15 cellular contexts compared by ENCODE assay signal in the genomic region with DNA sequence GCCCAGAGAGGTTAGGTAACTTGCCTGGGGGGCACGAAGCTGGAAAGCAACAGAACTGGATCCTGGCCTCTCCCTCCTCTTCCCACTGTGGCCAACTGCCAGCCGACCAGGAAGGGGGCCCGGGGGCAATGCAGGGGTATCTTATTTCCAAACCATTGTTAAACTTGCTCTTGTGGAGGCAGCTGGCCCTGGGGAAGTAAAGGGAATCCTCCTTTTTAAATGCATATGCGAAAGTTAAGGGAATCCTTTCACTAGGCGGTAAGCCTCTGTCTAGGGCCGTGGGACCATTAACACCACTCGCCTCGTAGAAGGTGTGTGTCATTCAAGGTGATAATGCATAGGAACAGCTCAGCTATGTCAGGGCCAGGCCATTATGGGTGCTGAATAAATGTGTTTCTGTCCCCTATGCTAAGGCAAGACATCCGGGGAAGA.
DNase-seq lines count a peak whose midpoint lies in the region; ATAC-seq, FAIRE-seq and TF ChIP-seq lines count a peak whose summit lies in the region.
"Had no signal": no experiment of that assay in that cellular context is flagged by ENCODE, and none has a peak within 500 bp of the region (broad histone marks: within the 10 kb centered on the region; RNA-seq: fewer than 3 reads in every experiment).

No MANE protein-coding gene starts in this region.

- BruUV-seq in K562 (replicated peaks; lab: Mats Ljungman, UMichigan), result no TSS peak

- H3K79me1 ChIP-seq in mesendoderm (ENCODE audit: low read length), result peaks cover 8% of the 10 kb centered on the region

- DNase-seq in GM12864 (ENCODE audit: low read depth), result no peak
- DNase-seq in MM.1S, result peak; percentile 63
- DNase-seq in K562 (ENCODE audit: extremely low read depth in 1 of 4, low spot score in 3 of 4), result no peak
- DNase-seq in mesendoderm, result peak; percentile 94
- no peak for DNase-seq in NOMO-1 treated with dmso at 0.1 percent for 144 hours (lab: John Stamatoyannopoulos, UW; ENCODE audit: unreplicated experiment)
- no peak for DNase-seq in left lobe of liver (ENCODE audit: low spot score)
- no peak for DNase-seq in NCI-H1105 (lab: John Stamatoyannopoulos, UW)
- DNase-seq: activated CD4-positive, alpha-beta T cell treated with anti-CD3 and anti-CD28 coated beads for 48 hours; activated naive CD8-positive, alpha-beta T cell treated with anti-CD3 and anti-CD28 coated beads for 36 hours; activated T-cell treated with anti-CD3 and anti-CD28 coated beads, Interleukin-2, amount 50 U/mL, for 4 hours; foreskin fibroblast; mucosa of descending colon; NCI-H524 had no signal

- H3K9ac ChIP-seq in MM.1S (ENCODE audit: low read length) (peak overlapping the region; percentile 87), K562 (ENCODE audit: insufficient read depth in 1 of 2, low read depth in 2 of 2, low read length in 2 of 2) (peak overlapping the region in 1 of 2 experiments; percentile 32; a peak in 1 of 4 replicates), mesendoderm (ENCODE audit: low read length) (no peak overlapping the region)

- no peak overlapping the region for H3K4ac ChIP-seq in mesendoderm (ENCODE audit: low read depth, low read length)

- intact Hi-C loops in K562 (cut with micrococcal nuclease), result loop anchor here (5.0 kb wide), 1 partner anchor 43 kb away; no protein-coding TSS in a partner anchor

- H2AFZ ChIP-seq in MM.1S (ENCODE audit: low read length) (no peak overlapping the region), K562 (ENCODE audit: low read depth, low read length) (no peak overlapping the region)

- no peak overlapping the region for H2BK5ac ChIP-seq in mesendoderm (ENCODE audit: low read length)

- FAIRE-seq in K562 (lab: Jason Lieb, UNC), result no peak
- FAIRE-seq: GM12891 had no signal

- POLR2A ChIA-PET in K562 (lab: Yijun Ruan, JAX), result no interaction called here

- H2AK5ac ChIP-seq in mesendoderm (ENCODE audit: low read length), result no peak overlapping the region

- H3K18ac ChIP-seq in mesendoderm (ENCODE audit: low read length), result no peak overlapping the region

- no peak overlapping the region for H2BK120ac ChIP-seq in mesendoderm (ENCODE audit: low read depth, low read length)

- H3K36me3 ChIP-seq in MM.1S (replicated peaks; ENCODE audit: insufficient read depth, low read length), result peaks cover 19% of the 10 kb centered on the region
- H3K36me3 ChIP-seq in K562 (ENCODE audit: control insufficient read depth, insufficient read depth, low read length), result peaks cover 40% of the 10 kb centered on the region; the same call in 2 of the 3 replicates
- no peaks in the 10 kb centered on the region for H3K36me3 ChIP-seq in mesendoderm (ENCODE audit: control insufficient read depth, insufficient read depth, low read length)

- TF ChIP-seq CTCF in GM12864 (IDR thresholded peaks at IDR 0.05; ENCODE audit: low read depth, low read length, missing control alignments), result no peak
- TF ChIP-seq CTCF in MM.1S (IDR thresholded peaks at IDR 0.05; ENCODE audit: low read length), result no peak
- TF ChIP-seq CTCF in K562 (IDR thresholded peaks at IDR 0.05 in 2 of 3, conservative IDR thresholded peaks at IDR 0.05 in 1 of 3; ENCODE audit: insufficient read depth in 2 of 3, low read depth in 1 of 3, low read length in 3 of 3), result no peak

- H3F3A ChIP-seq in MM.1S (ENCODE audit: insufficient read depth, low read length), result peaks cover 76% of the 10 kb centered on the region

- H3K4me2 ChIP-seq in MM.1S (ENCODE audit: low read depth, low read length) (peak overlapping the region; percentile 96), K562 (ENCODE audit: insufficient read depth, low read length) (no peak overlapping the region), mesendoderm (ENCODE audit: low read length) (no peak overlapping the region)

- no peaks in the 10 kb centered on the region for H3K9me2 ChIP-seq in MM.1S (replicated peaks; ENCODE audit: insufficient read depth, low read length)

- no peak for TF ChIP-seq POLR2A in K562 (conservative IDR thresholded peaks at IDR 0.05)

- H4K20me1 ChIP-seq in MM.1S (ENCODE audit: insufficient read depth, low read length), result no peaks in the 10 kb centered on the region
- H4K20me1 ChIP-seq in K562 (replicated peaks; ENCODE audit: control insufficient read depth, insufficient read depth, low read length), result no peaks in the 10 kb centered on the region

- in situ Hi-C loops in K562 (cut with MboI), result no loop called here

- H3K56ac ChIP-seq in mesendoderm (ENCODE audit: low read length), result no peak overlapping the region

- no peak for TF ChIP-seq EP300 in K562 (IDR thresholded peaks at IDR 0.05; ENCODE audit: low read length)

- no peaks in the 10 kb centered on the region for H3K9me3 ChIP-seq in MM.1S (replicated peaks; ENCODE audit: insufficient read depth, low read length)
- 0 out of 2 replicates have a peak, but pooled peaks cover 2% of the 10 kb centered on the region for H3K9me3 ChIP-seq in K562 (replicated peaks; ENCODE audit: control insufficient read depth, insufficient read depth, low read depth, low read length)
- H3K9me3 ChIP-seq: mucosa of descending colon had no signal

- no peak overlapping the region for H4K5ac ChIP-seq in mesendoderm (ENCODE audit: low read length)

- no peak for TF ChIP-seq RAD21 in K562 (CRISPR knock-in tag; conservative IDR thresholded peaks at IDR 0.05 in 1 of 2, IDR thresholded peaks at IDR 0.05 in 1 of 2)

- H3K79me2 ChIP-seq in MM.1S (ENCODE audit: low read length), result peaks cover 81% of the 10 kb centered on the region
- peaks cover 53% of the 10 kb centered on the region for H3K79me2 ChIP-seq in K562 (ENCODE audit: control insufficient read depth, insufficient read depth, low read length)
- H3K79me2 ChIP-seq in mesendoderm (ENCODE audit: control insufficient read depth, insufficient read depth, low read length), result no peaks in the 10 kb centered on the region

- peaks cover 5% of the 10 kb centered on the region for H3K9me1 ChIP-seq in K562 (ENCODE audit: control insufficient read depth, insufficient read depth, low read length)

- H3K23ac ChIP-seq in mesendoderm (ENCODE audit: low read length), result no peak overlapping the region

- CTCF ChIA-PET in K562 (lab: Yijun Ruan, JAX; ENCODE audit: low intra/inter-chr PET ratio), result no interaction called here

- ATAC-seq in K562 (no peak), left lobe of liver (no peak), GM19351 (IDR thresholded peaks at IDR 0.05; ENCODE audit: unreplicated experiment) (no peak)
- ATAC-seq: activated T-cell treated with anti-CD3 and anti-CD28 coated beads, Interleukin-2, amount 50 U/mL, for 4 hours; mucosa of descending colon had no signal

- H3K4me3 ChIP-seq in GM12864 (ENCODE audit: low read depth, low read length), result peak overlapping the region; percentile 48
- peak overlapping the region; percentile 77 for H3K4me3 ChIP-seq in MM.1S (ENCODE audit: low read length)
- H3K4me3 ChIP-seq in K562, result no peak overlapping the region
- no peak overlapping the region for H3K4me3 ChIP-seq in mesendoderm (ENCODE audit: low read length)
- H3K4me3 ChIP-seq: mucosa of descending colon had no signal

- peak overlapping the region; percentile 85 for H3K27ac ChIP-seq in MM.1S (ENCODE audit: low read length)
- peak overlapping the region; percentile 27; the same call in 2 of the 3 replicates for H3K27ac ChIP-seq in K562 (ENCODE audit: extremely low read depth, low read depth, low read length)
- no peak overlapping the region for H3K27ac ChIP-seq in mesendoderm (ENCODE audit: low read depth, low read length)

- H2BK15ac ChIP-seq in mesendoderm (replicated peaks; ENCODE audit: low read depth), result no peak overlapping the region

- 86% methylated on average over 8 of the region's 9 CpGs for WGBS in K562 (ENCODE audit: insufficient coverage, low coverage, missing lambda C conversion rate)
- WGBS in mesendoderm (ENCODE audit: extremely low coverage, insufficient coverage, low lambda C conversion rate), result no CpG with 5 or more reads among the region's 9 CpGs

- H3K4me1 ChIP-seq in MM.1S (ENCODE audit: low read length), result peaks cover 50% of the 10 kb centered on the region
- H3K4me1 ChIP-seq in K562 (replicated peaks in 1 of 2; ENCODE audit: control insufficient read depth in 2 of 2, insufficient read depth in 2 of 2, low read length in 2 of 2), result peaks cover 19 to 41% of the 10 kb centered on the region in 2 experiments
- H3K4me1 ChIP-seq in mesendoderm (ENCODE audit: control insufficient read depth, low read depth, low read length), result no peaks in the 10 kb centered on the region

- no peak overlapping the region for H4K8ac ChIP-seq in mesendoderm (ENCODE audit: low read depth, low read length)

- no peaks in the 10 kb centered on the region for H3K27me3 ChIP-seq in MM.1S (replicated peaks; ENCODE audit: insufficient read depth, low read length)
- H3K27me3 ChIP-seq in K562 (ENCODE audit: control insufficient read depth in 2 of 2, insufficient read depth in 2 of 2, low read length in 2 of 2), result no peaks in the 10 kb centered on the region
- H3K27me3 ChIP-seq in mesendoderm (ENCODE audit: insufficient read depth, low read length, poor library complexity), result no peaks in the 10 kb centered on the region

TF ChIP-seq in K562, 482 proteins besides CTCF, POLR2A, EP300 and RAD21 (continues in another document):
- TF ChIP-seq, protein P1, sequence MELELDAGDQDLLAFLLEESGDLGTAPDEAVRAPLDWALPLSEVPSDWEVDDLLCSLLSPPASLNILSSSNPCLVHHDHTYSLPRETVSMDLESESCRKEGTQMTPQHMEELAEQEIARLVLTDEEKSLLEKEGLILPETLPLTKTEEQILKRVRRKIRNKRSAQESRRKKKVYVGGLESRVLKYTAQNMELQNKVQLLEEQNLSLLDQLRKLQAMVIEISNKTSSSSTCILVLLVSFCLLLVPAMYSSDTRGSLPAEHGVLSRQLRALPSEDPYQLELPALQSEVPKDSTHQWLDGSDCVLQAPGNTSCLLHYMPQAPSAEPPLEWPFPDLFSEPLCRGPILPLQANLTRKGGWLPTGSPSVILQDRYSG (tag; conservative IDR thresholded peaks at IDR 0.05; ENCODE audit: low read depth), result no peak
- no peak for TF ChIP-seq SNIP1 (IDR thresholded peaks at IDR 0.05; ENCODE audit: low read depth)
- TF ChIP-seq RBM14 (IDR thresholded peaks at IDR 0.05; ENCODE audit: borderline replicate concordance, insufficient read depth, low read depth, low read length), result no peak
- TF ChIP-seq HLTF (IDR thresholded peaks at IDR 0.05), result no peak
- no peak for TF ChIP-seq IFI16 (CRISPR knock-in tag; IDR thresholded peaks at IDR 0.05)
- no peak for TF ChIP-seq CTBP1 (IDR thresholded peaks at IDR 0.05; ENCODE audit: borderline replicate concordance)
- TF ChIP-seq TEAD4 (IDR thresholded peaks at IDR 0.05; ENCODE audit: low read length), result no peak
- no peak for TF ChIP-seq TEAD4 (CRISPR knock-in tag; IDR thresholded peaks at IDR 0.05; ENCODE audit: borderline replicate concordance)
- TF ChIP-seq FOXJ3 (CRISPR knock-in tag; IDR thresholded peaks at IDR 0.05), result no peak
- TF ChIP-seq ESRRA (IDR thresholded peaks at IDR 0.05; ENCODE audit: borderline replicate concordance, low read depth), result no peak

Comparison
In these comparisons a context has a peak if more than half of its experiments do, and no peak if none do; other contexts are left out.
1. DNase-seq: peak in MM.1S (single experiment) and mesendoderm (single experiment); none in GM12864 (single experiment), K562 (0 of 4), NOMO-1 treated with dmso at 0.1 percent for 144 hours (single experiment), left lobe of liver (single experiment) and NCI-H1105 (single experiment).
2. H3K4me3 ChIP-seq: peak in GM12864 (single experiment) and MM.1S (single experiment); none in K562 (single experiment) and mesendoderm (single experiment).